ENCODE assay signal across 10 cellular contexts in the genomic region with DNA sequence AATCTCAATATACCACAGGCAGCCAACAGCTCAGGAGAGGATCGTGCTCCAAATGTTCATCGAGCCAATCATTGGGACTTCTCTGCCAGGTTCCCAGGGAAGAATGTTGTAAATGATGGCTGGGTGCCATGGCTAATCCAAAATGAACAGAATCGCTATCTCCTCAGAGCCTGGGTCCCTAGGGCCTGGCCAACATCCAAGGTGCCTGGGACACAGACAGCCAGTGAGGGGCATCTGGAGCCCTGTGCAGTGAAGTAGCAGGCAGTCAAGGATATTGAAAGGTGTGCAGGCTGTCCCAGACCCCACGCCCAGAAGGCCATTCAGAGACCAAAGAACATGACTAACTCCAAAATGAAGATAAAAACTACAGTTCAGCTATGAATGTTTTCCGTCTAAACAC. TPM values are rescaled to one million over a fixed set of nuclear protein-coding genes. Genes with fewer than 3 reads are reported as not detected.
DNase-seq lines count a peak whose midpoint lies in the region; TF ChIP-seq lines count a peak whose summit lies in the region.
"Had no signal": no experiment of that assay in that cellular context is flagged by ENCODE, and none has a peak within 500 bp of the region (broad histone marks: within the 10 kb centered on the region; RNA-seq: fewer than 3 reads in every experiment).

No MANE protein-coding gene starts in this region.

- peaks cover 5% of the 10 kb centered on the region for H3K36me3 Mint-ChIP-seq in activated CD4-positive, alpha-beta memory T cell treated with anti-CD3 and anti-CD28 coated beads for 36 hours
- peaks cover 31% of the 10 kb centered on the region for H3K36me3 Mint-ChIP-seq in activated CD4-positive, alpha-beta memory T cell treated with anti-CD3 and anti-CD28 coated beads, Interleukin-2, amount 10 ng/mL, durations not matched to agents 7 days and 5 days (ENCODE audit: low read depth)

- H3K79me2 ChIP-seq in OCI-LY1 (ENCODE audit: insufficient read depth, low read length), result peaks cover 98% of the 10 kb centered on the region

- H2AFZ ChIP-seq in OCI-LY1 (ENCODE audit: low read length), result no peak overlapping the region

- no peaks in the 10 kb centered on the region for H4K20me1 ChIP-seq in OCI-LY1 (ENCODE audit: insufficient read depth, low read length)

- no peaks in the 10 kb centered on the region for H3K9me3 Mint-ChIP-seq in activated CD4-positive, alpha-beta memory T cell treated with anti-CD3 and anti-CD28 coated beads for 36 hours
- no peaks in the 10 kb centered on the region for H3K9me3 Mint-ChIP-seq in activated CD4-positive, alpha-beta memory T cell treated with anti-CD3 and anti-CD28 coated beads, Interleukin-2, amount 10 ng/mL, durations not matched to agents 7 days and 5 days

- CTCF ChIA-PET in activated CD4-positive, alpha-beta memory T cell treated with anti-CD3 and anti-CD28 coated beads for 36 hours (lab: Charles Lee), result no interaction called here
- CTCF ChIA-PET in activated CD4-positive, alpha-beta memory T cell treated with anti-CD3 and anti-CD28 coated beads, Interleukin-2, amount 10 ng/mL, durations not matched to agents 7 days and 5 days (lab: Charles Lee), result no interaction called here

- H3K9me3 ChIP-seq in OCI-LY1 (ENCODE audit: low read length) (no peaks in the 10 kb centered on the region), stomach (no peaks in the 10 kb centered on the region)
- H3K9me3 ChIP-seq: left lung had no signal

- 32 to 53% (median 46%) methylated on average over 5 of the region's 5 CpGs for WGBS in stomach, 5 donors

- H3K4me3 ChIP-seq in OCI-LY1 (ENCODE audit: low read depth, low read length, poor library complexity, severe bottlenecking) (peak overlapping the region; percentile 15), fibroblast of pulmonary artery (replicated peaks; ENCODE audit: low read depth, low read length) (no peak overlapping the region), stomach (no peak overlapping the region)
- H3K4me3 ChIP-seq: left lung had no signal

- H3K36me3 ChIP-seq in OCI-LY1 (ENCODE audit: insufficient read depth, low read length) (peaks cover 17% of the 10 kb centered on the region), stomach (peaks cover 0 to 5% (median 0%) of the 10 kb centered on the region in 4 donors)

- DNase-seq in activated CD4-positive, alpha-beta memory T cell treated with anti-CD3 and anti-CD28 coated beads for 36 hours, result peak; percentile 36
- no peak for DNase-seq in activated CD4-positive, alpha-beta memory T cell treated with anti-CD3 and anti-CD28 coated beads, Interleukin-2, amount 10 ng/mL, durations not matched to agents 7 days and 5 days
- peak; percentile 40 for DNase-seq in fibroblast of pulmonary artery (ENCODE audit: low read depth)
- DNase-seq in stomach, result no peak
- no peak for DNase-seq in GDM1 (lab: John Stamatoyannopoulos, UW)
- DNase-seq in NCI-H748 (lab: John Stamatoyannopoulos, UW; ENCODE audit: unreplicated experiment), result no peak
- no peak for DNase-seq in COR-L47 (lab: John Stamatoyannopoulos, UW)
- DNase-seq: left lung, PC-3 had no signal

- POLR2A ChIA-PET in activated CD4-positive, alpha-beta memory T cell treated with anti-CD3 and anti-CD28 coated beads for 36 hours (lab: Charles Lee), result interaction anchor here (4.7 kb wide), 1 partner anchor 9 kb away, joined by 36 read pairs; no protein-coding TSS in a partner anchor
- POLR2A ChIA-PET in activated CD4-positive, alpha-beta memory T cell treated with anti-CD3 and anti-CD28 coated beads, Interleukin-2, amount 10 ng/mL, durations not matched to agents 7 days and 5 days (lab: Charles Lee), result interaction anchor here (1.3 kb wide), 1 partner anchor 124 kb away, joined by 4 read pairs; a partner anchor contains a TSS

- TF ChIP-seq CTCF in OCI-LY1 (IDR thresholded peaks at IDR 0.05; ENCODE audit: low read length) (no peak), fibroblast of pulmonary artery (IDR thresholded peaks at IDR 0.05; ENCODE audit: low read length, missing control alignments) (no peak), stomach (IDR thresholded peaks at IDR 0.05) (no peak)

- no peaks in the 10 kb centered on the region for H3K9me2 ChIP-seq in OCI-LY1 (ENCODE audit: low read depth, low read length)

- H3K27ac ChIP-seq in OCI-LY1 (ENCODE audit: low read depth, low read length, poor library complexity, severe bottlenecking), result peak overlapping the region; percentile 85
- H3K27ac ChIP-seq in stomach, result peak overlapping the region in 3 of 5 donors; percentile 56 to 75 (median 57)

- peak overlapping the region; percentile 66 for H3K27ac Mint-ChIP-seq in activated CD4-positive, alpha-beta memory T cell treated with anti-CD3 and anti-CD28 coated beads for 36 hours
- H3K27ac Mint-ChIP-seq in activated CD4-positive, alpha-beta memory T cell treated with anti-CD3 and anti-CD28 coated beads, Interleukin-2, amount 10 ng/mL, durations not matched to agents 7 days and 5 days, result no peak overlapping the region

- peaks cover 97% of the 10 kb centered on the region for H3K4me1 Mint-ChIP-seq in activated CD4-positive, alpha-beta memory T cell treated with anti-CD3 and anti-CD28 coated beads for 36 hours (ENCODE audit: low read depth)
- peaks cover 90% of the 10 kb centered on the region for H3K4me1 Mint-ChIP-seq in activated CD4-positive, alpha-beta memory T cell treated with anti-CD3 and anti-CD28 coated beads, Interleukin-2, amount 10 ng/mL, durations not matched to agents 7 days and 5 days

- H3K27me3 ChIP-seq in OCI-LY1 (ENCODE audit: insufficient read depth, low read length) (no peaks in the 10 kb centered on the region), stomach (no peaks in the 10 kb centered on the region)
- H3K27me3 ChIP-seq: left lung had no signal

- no peak overlapping the region for H3K4me3 Mint-ChIP-seq in activated CD4-positive, alpha-beta memory T cell treated with anti-CD3 and anti-CD28 coated beads for 36 hours
- no peak overlapping the region for H3K4me3 Mint-ChIP-seq in activated CD4-positive, alpha-beta memory T cell treated with anti-CD3 and anti-CD28 coated beads, Interleukin-2, amount 10 ng/mL, durations not matched to agents 7 days and 5 days

- intact Hi-C loops in activated CD4-positive, alpha-beta memory T cell treated with anti-CD3 and anti-CD28 coated beads for 36 hours (cut with micrococcal nuclease), result no loop called here
- intact Hi-C loops in stomach (cut with DNase I; ENCODE audit: low total_unique reads), result no loop called here

- TF ChIP-seq EP300 in stomach (IDR thresholded peaks at IDR 0.05), result no peak

- TF ChIP-seq POLR2A in stomach (IDR thresholded peaks at IDR 0.05), result no peak

- no peaks in the 10 kb centered on the region for H3K27me3 Mint-ChIP-seq in activated CD4-positive, alpha-beta memory T cell treated with anti-CD3 and anti-CD28 coated beads for 36 hours
- H3K27me3 Mint-ChIP-seq in activated CD4-positive, alpha-beta memory T cell treated with anti-CD3 and anti-CD28 coated beads, Interleukin-2, amount 10 ng/mL, durations not matched to agents 7 days and 5 days, result no peaks in the 10 kb centered on the region

- H3K9ac ChIP-seq in OCI-LY1 (ENCODE audit: low read length), result peak overlapping the region; percentile 15; the same call in 1 of the 2 replicates

- H3K4me1 ChIP-seq in OCI-LY1 (ENCODE audit: insufficient read depth, low read length, severe bottlenecking) (peaks cover 91% of the 10 kb centered on the region), stomach (peaks cover 91 to 100% (median 96%) of the 10 kb centered on the region in 4 donors)

- H3K4me2 ChIP-seq in OCI-LY1 (ENCODE audit: low read length), result peak overlapping the region; percentile 49; the same call in 1 of the 2 replicates

- no peaks in the 10 kb centered on the region for H3F3A ChIP-seq in OCI-LY1 (ENCODE audit: insufficient read depth, low read length)

RNA-seq across cellular contexts. Expression of a gene that starts 37.7 kb away (rescaled TPM):
- 100 to 1,000 TPM in 1 of 2 experiments, 10 to 100 TPM in 1; 94.5 to 103 TPM for total RNA-seq in activated CD4-positive, alpha-beta memory T cell treated with anti-CD3 and anti-CD28 coated beads for 36 hours
- total RNA-seq in activated CD4-positive, alpha-beta memory T cell treated with anti-CD3 and anti-CD28 coated beads, Interleukin-2, amount 10 ng/mL, durations not matched to agents 7 days and 5 days, result 100 to 1,000 TPM; 103 to 110 TPM
- 100 to 1,000 TPM in 1 of 5 donors, 10 to 100 TPM in 4; 14.7 to 113 (median 49.7) TPM for total RNA-seq in stomach
- 10 to 100 TPM; 10.6 to 21.1 (median 14.8) TPM for polyA plus RNA-seq in stomach

Comparison
In these comparisons a context has a peak if more than half of its experiments do, and no peak if none do; other contexts are left out.
1. DNase-seq: peak in activated CD4-positive, alpha-beta memory T cell treated with anti-CD3 and anti-CD28 coated beads for 36 hours (single experiment) and fibroblast of pulmonary artery (single experiment); none in activated CD4-positive, alpha-beta memory T cell treated with anti-CD3 and anti-CD28 coated beads, Interleukin-2, amount 10 ng/mL, durations not matched to agents 7 days and 5 days (single experiment), stomach (single experiment), GDM1 (single experiment), NCI-H748 (single experiment) and COR-L47 (single experiment).